Comparison of ENCODE assay signal across 21 cellular contexts in the genomic region with DNA sequence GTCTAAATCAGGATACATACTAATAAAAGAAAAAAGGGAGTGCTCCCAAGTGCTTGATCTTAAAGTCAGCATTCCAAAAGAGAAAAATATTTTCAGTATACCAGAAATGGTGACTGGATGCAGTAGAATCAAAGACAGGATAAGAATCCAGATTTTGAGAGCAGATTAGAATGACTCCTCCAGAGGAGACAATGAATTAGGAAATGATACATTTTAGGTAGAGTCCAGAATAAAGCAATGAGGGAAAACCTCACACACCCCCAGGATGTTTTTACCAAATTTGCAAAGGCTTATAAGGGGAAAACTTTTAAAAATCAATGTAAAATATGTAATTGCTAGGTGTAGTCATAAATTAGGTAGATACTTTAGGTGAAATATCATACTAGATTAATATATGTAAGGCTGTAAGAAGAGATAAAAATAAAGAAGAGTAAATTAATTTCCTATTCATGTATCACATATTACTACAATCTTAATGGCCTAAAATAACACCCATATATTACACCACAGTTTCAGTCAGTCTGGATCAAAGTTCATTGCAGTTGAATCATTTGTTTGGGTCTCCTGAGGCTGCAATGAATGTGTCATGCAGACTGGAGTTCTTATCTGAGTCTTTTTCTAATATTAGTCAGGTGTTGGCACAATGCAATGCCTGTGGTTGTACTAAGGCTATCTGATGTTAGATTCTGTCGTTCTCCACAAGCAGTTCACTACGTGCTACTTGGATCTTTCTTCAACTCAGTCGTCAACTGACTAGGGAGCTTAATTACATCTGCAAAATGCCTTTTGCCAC.
DNase-seq lines count a peak whose midpoint lies in the region; ATAC-seq, FAIRE-seq and TF ChIP-seq lines count a peak whose summit lies in the region.
"Had no signal": no experiment of that assay in that cellular context is flagged by ENCODE, and none has a peak within 500 bp of the region (broad histone marks: within the 10 kb centered on the region; RNA-seq: fewer than 3 reads in every experiment).

No MANE protein-coding gene starts in this region.

- intact Hi-C loops in Right ventricle myocardium inferior (cut with DNase I): no loop called here

- peak overlapping the region in 1 of 2 donors; percentile 32 for H3K27ac ChIP-seq in right atrium auricular region
- H3K27ac ChIP-seq in hepatocyte: peak overlapping the region; percentile 67
- no peak overlapping the region for H3K27ac ChIP-seq in thoracic aorta
- H3K27ac ChIP-seq: C4-2B, GM23248, neural progenitor cell, tibial nerve had no signal

- TF ChIP-seq POLR2A in GM12892 (IDR thresholded peaks at IDR 0.05; ENCODE audit: low read depth, low read length): no peak

- TF ChIP-seq CTCF in right atrium auricular region (IDR thresholded peaks at IDR 0.05) (no peak), hepatocyte (IDR thresholded peaks at IDR 0.05; ENCODE audit: poor library complexity) (no peak), thoracic aorta (IDR thresholded peaks at IDR 0.05) (no peak)

- H3K9me3 ChIP-seq in right atrium auricular region (peaks cover 0 to 6% of the 10 kb centered on the region in 2 donors), hepatocyte (ENCODE audit: low read depth) (no peaks in the 10 kb centered on the region), thoracic aorta (no peaks in the 10 kb centered on the region)
- H3K9me3 ChIP-seq: tibial nerve had no signal

- H3K4me2 ChIP-seq in hepatocyte: peak overlapping the region; percentile 29
- H3K4me2 ChIP-seq: neural progenitor cell had no signal

- no peak for FAIRE-seq in GM12892 (lab: Jason Lieb, UNC)

- H2AFZ ChIP-seq in hepatocyte: no peak overlapping the region
- H2AFZ ChIP-seq: GM23248, neural progenitor cell had no signal

- no peaks in the 10 kb centered on the region for H4K20me1 ChIP-seq in hepatocyte (ENCODE audit: insufficient read depth, poor library complexity, severe bottlenecking)

- ATAC-seq in Right ventricle myocardium inferior: peak; percentile 81
- peak; percentile 51 for ATAC-seq in thoracic aorta (ENCODE audit: insufficient number of reproducible peaks, low FRiP score, low read depth)
- ATAC-seq: T-helper 17 cell had no signal

- DNase-seq in Right ventricle myocardium inferior (ENCODE audit: missing footprints) (no peak), right atrium auricular region (ENCODE audit: low spot score) (no peak), dermis microvascular lymphatic vessel endothelial cell (ENCODE audit: low read depth in 2 of 2) (peak; percentile 11 to 82), hepatocyte (ENCODE audit: low spot score) (peak; percentile 56), thoracic aorta (ENCODE audit: low spot score) (no peak), GM19238 (ENCODE audit: insufficient read length, low spot score) (no peak), C1 segment of cervical spinal cord (lab: John Stamatoyannopoulos, UW) (no peak), GM12892 (ENCODE audit: insufficient read length) (no peak)
- DNase-seq: 8988T; activated CD4-positive, CD25-positive, alpha-beta regulatory T cell; activated effector memory CD4-positive, alpha-beta T cell treated with Interleukin-2 at 50 U/mL for 16 hours; aorta; DND-41; foreskin fibroblast; GM23248; NCI-H2171; SHP77; T-helper 17 cell had no signal

- H3K36me3 ChIP-seq in right atrium auricular region (no peaks in the 10 kb centered on the region), hepatocyte (replicated peaks; ENCODE audit: insufficient read depth, low read depth) (no peaks in the 10 kb centered on the region), thoracic aorta (no peaks in the 10 kb centered on the region)
- H3K36me3 ChIP-seq: neural progenitor cell, tibial nerve had no signal

- H3K27me3 ChIP-seq in right atrium auricular region (no peaks in the 10 kb centered on the region), hepatocyte (no peaks in the 10 kb centered on the region), thoracic aorta (replicated peaks; ENCODE audit: insufficient read depth) (no peaks in the 10 kb centered on the region)
- H3K27me3 ChIP-seq: neural progenitor cell, tibial nerve had no signal

- H3K4me1 ChIP-seq in right atrium auricular region: no peaks in the 10 kb centered on the region
- H3K4me1 ChIP-seq in hepatocyte (ENCODE audit: insufficient read depth): no peaks in the 10 kb centered on the region
- H3K4me1 ChIP-seq in thoracic aorta (ENCODE audit: control insufficient read depth in 1 of 2, low read depth in 2 of 2): peaks cover 0 to 7% of the 10 kb centered on the region in 2 donors
- H3K4me1 ChIP-seq: neural progenitor cell, tibial nerve had no signal

- H3K4me3 ChIP-seq in right atrium auricular region: no peak overlapping the region
- no peak overlapping the region for H3K4me3 ChIP-seq in hepatocyte
- no peak overlapping the region for H3K4me3 ChIP-seq in thoracic aorta
- H3K4me3 ChIP-seq: GM23248, neural progenitor cell, tibial nerve had no signal

- no peaks in the 10 kb centered on the region for H3K9me2 ChIP-seq in hepatocyte (replicated peaks; ENCODE audit: insufficient read depth)

- no peaks in the 10 kb centered on the region for H3K79me2 ChIP-seq in hepatocyte

- 53% methylated on average over 3 of the region's 3 CpGs for WGBS in hepatocyte (ENCODE audit: low lambda C conversion rate, missing lambda C conversion rate)

Comparison
In these comparisons a context has a peak if more than half of its experiments do, and no peak if none do; other contexts are left out.
1. DNase-seq: peak in dermis microvascular lymphatic vessel endothelial cell (2 of 2) and hepatocyte (single experiment); none in Right ventricle myocardium inferior (single experiment), right atrium auricular region (single experiment), thoracic aorta (single experiment), GM19238 (single experiment), C1 segment of cervical spinal cord (0 of 14) and GM12892 (single experiment).